In the genomic region with DNA sequence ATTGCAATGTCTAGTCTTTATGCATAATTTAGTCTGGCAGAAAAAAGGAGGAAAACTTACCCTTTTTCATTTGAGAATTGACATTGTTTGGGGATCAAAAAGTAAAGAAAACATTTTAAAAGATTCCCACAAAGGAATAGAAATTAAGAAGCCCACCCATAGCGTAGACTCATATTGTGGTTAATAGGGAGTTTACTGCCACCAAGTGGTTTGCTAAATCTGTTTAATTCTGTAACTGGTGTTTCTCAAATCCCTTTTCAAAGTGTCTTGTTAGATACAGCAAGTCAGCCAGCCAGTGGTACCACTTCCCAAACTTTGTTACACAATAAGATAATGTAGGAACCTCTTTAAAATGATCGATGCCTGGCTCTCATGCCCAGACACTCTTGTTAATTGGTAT, we compare ENCODE assay signal across 10 cellular contexts.
DNase-seq lines count a peak whose midpoint lies in the region; ATAC-seq and TF ChIP-seq lines count a peak whose summit lies in the region.
"Had no signal": no experiment of that assay in that cellular context is flagged by ENCODE, and none has a peak within 500 bp of the region (broad histone marks: within the 10 kb centered on the region; RNA-seq: fewer than 3 reads in every experiment).

No MANE protein-coding gene starts in this region.

- H3K4me3 ChIP-seq in left ventricle myocardium inferior (no peak overlapping the region), SK-N-MC (peak overlapping the region; percentile 65)
- H3K4me3 ChIP-seq in CD4-positive, alpha-beta memory T cell (ENCODE audit: low read length in 2 of 2): no peak overlapping the region

- H3K27me3 Mint-ChIP-seq in CD4-positive, alpha-beta memory T cell: no peaks in the 10 kb centered on the region
- H3K27me3 Mint-ChIP-seq: CD4-positive, alpha-beta T cell; stimulated activated naive CD8-positive, alpha-beta T cell treated with anti-CD3 and anti-CD28 coated beads, Interleukin-15, amount 100 ng/mL, for 72 hours had no signal

- no peaks in the 10 kb centered on the region for H3K36me3 Mint-ChIP-seq in CD4-positive, alpha-beta memory T cell

- DNase-seq in left ventricle myocardium inferior (no peak), cardiac septum (ENCODE audit: low spot score) (no peak), SK-N-MC (ENCODE audit: low read depth, low spot score) (peak; percentile 22), inferior parietal cortex (ENCODE audit: extremely low spot score) (peak; percentile 19), KG1 (lab: John Stamatoyannopoulos, UW) (no peak), GM13977 (ENCODE audit: low spot score) (no peak)
- DNase-seq in CD4-positive, alpha-beta memory T cell: no peak
- DNase-seq: CD4-positive, alpha-beta T cell; stimulated activated naive CD8-positive, alpha-beta T cell treated with anti-CD3 and anti-CD28 coated beads, Interleukin-15, amount 100 ng/mL, for 72 hours had no signal

- intact Hi-C loops in left ventricle myocardium inferior (cut with micrococcal nuclease): no loop called here
- intact Hi-C loops in cardiac septum (cut with DNase I): loop anchor here (10.0 kb wide), 1 partner anchor 289 kb away; no protein-coding TSS in a partner anchor
- intact Hi-C loops in CD4-positive, alpha-beta memory T cell (cut with micrococcal nuclease): no loop called here

- H3K9me3 ChIP-seq in left ventricle myocardium inferior (replicated peaks) (no peaks in the 10 kb centered on the region), SK-N-MC (ENCODE audit: low read depth, low read length) (no peaks in the 10 kb centered on the region)
- H3K9me3 ChIP-seq in CD4-positive, alpha-beta memory T cell (ENCODE audit: control insufficient read depth in 1 of 2, low read length in 2 of 2): no peaks in the 10 kb centered on the region

- no peak overlapping the region for H3K4me3 Mint-ChIP-seq in CD4-positive, alpha-beta memory T cell
- H3K4me3 Mint-ChIP-seq: CD4-positive, alpha-beta T cell; stimulated activated naive CD8-positive, alpha-beta T cell treated with anti-CD3 and anti-CD28 coated beads, Interleukin-15, amount 100 ng/mL, for 72 hours had no signal

- POLR2A ChIA-PET in CD4-positive, alpha-beta memory T cell (lab: Charles Lee; ENCODE audit: partially characterized antibody): no interaction called here

- CTCF ChIA-PET in CD4-positive, alpha-beta memory T cell (lab: Charles Lee; ENCODE audit: partially characterized antibody): no interaction called here

- peaks cover 0 to 6% (median 0%) of the 10 kb centered on the region in 8 donors for H3K9me3 Mint-ChIP-seq in CD4-positive, alpha-beta memory T cell
- H3K9me3 Mint-ChIP-seq: CD4-positive, alpha-beta T cell; stimulated activated naive CD8-positive, alpha-beta T cell treated with anti-CD3 and anti-CD28 coated beads, Interleukin-15, amount 100 ng/mL, for 72 hours had no signal

- in situ Hi-C loops in GM13977 (cut with MboI; ENCODE audit: low pct_unique_long_range_greater_than_20kb, low sequenced_read_pairs, unreplicated experiment): no loop called here

- no peak overlapping the region for H3K27ac ChIP-seq in left ventricle myocardium inferior (replicated peaks)
- no peak overlapping the region for H3K27ac ChIP-seq in SK-N-MC
- no peak overlapping the region for H3K27ac ChIP-seq in CD4-positive, alpha-beta memory T cell (ENCODE audit: low read depth, low read length)

- H3K9ac ChIP-seq in SK-N-MC (ENCODE audit: insufficient read length): no peak overlapping the region

- H3K4me1 ChIP-seq in left ventricle myocardium inferior: peaks cover 24% of the 10 kb centered on the region
- no peaks in the 10 kb centered on the region for H3K4me1 ChIP-seq in CD4-positive, alpha-beta memory T cell (ENCODE audit: insufficient read depth, low read length)

- ATAC-seq in GM21619 (IDR thresholded peaks at IDR 0.05; ENCODE audit: unreplicated experiment): no peak
- ATAC-seq: stimulated activated naive CD8-positive, alpha-beta T cell treated with anti-CD3 and anti-CD28 coated beads, Interleukin-15, amount 100 ng/mL, for 72 hours had no signal

- no peaks in the 10 kb centered on the region for H3K4me1 Mint-ChIP-seq in CD4-positive, alpha-beta memory T cell
- H3K4me1 Mint-ChIP-seq: stimulated activated naive CD8-positive, alpha-beta T cell treated with anti-CD3 and anti-CD28 coated beads, Interleukin-15, amount 100 ng/mL, for 72 hours had no signal

- TF ChIP-seq CTCF in left ventricle myocardium inferior (IDR thresholded peaks at IDR 0.05; ENCODE audit: borderline replicate concordance) (peak; percentile 46), GM13977 (IDR thresholded peaks at IDR 0.05; ENCODE audit: extremely low read depth, insufficient read depth, missing control alignments) (no peak)

- H3K36me3 ChIP-seq in left ventricle myocardium inferior: no peaks in the 10 kb centered on the region
- no peaks in the 10 kb centered on the region for H3K36me3 ChIP-seq in SK-N-MC (ENCODE audit: insufficient read depth, low read length)
- no peaks in the 10 kb centered on the region for H3K36me3 ChIP-seq in CD4-positive, alpha-beta memory T cell (ENCODE audit: insufficient read depth, low read length)

- H3K27me3 ChIP-seq in left ventricle myocardium inferior (ENCODE audit: low read depth): no peaks in the 10 kb centered on the region
- no peaks in the 10 kb centered on the region for H3K27me3 ChIP-seq in CD4-positive, alpha-beta memory T cell (ENCODE audit: insufficient read depth, low read length)

- no peak overlapping the region for H3K27ac Mint-ChIP-seq in CD4-positive, alpha-beta memory T cell
- H3K27ac Mint-ChIP-seq: CD4-positive, alpha-beta T cell; stimulated activated naive CD8-positive, alpha-beta T cell treated with anti-CD3 and anti-CD28 coated beads, Interleukin-15, amount 100 ng/mL, for 72 hours had no signal

Comparison
In these comparisons a context has a peak if more than half of its experiments do, and no peak if none do; other contexts are left out.
1. DNase-seq: peak in SK-N-MC (single experiment) and inferior parietal cortex (single experiment); none in left ventricle myocardium inferior (single experiment), cardiac septum (single experiment), KG1 (single experiment), GM13977 (single experiment) and CD4-positive, alpha-beta memory T cell (0 of 5).